In genomic region chr6:166786704-166787293, GRCh38 we compare ENCODE assay signal across 8 cellular contexts.
DNase-seq lines count a peak whose midpoint lies in the region; ATAC-seq and TF ChIP-seq lines count a peak whose summit lies in the region.

No MANE protein-coding gene starts in this region.

- H3K27ac Mint-ChIP-seq in nephron, result no peak overlapping the region

- intact Hi-C loops in esophagus muscularis mucosa (cut with DNase I), result loop anchor here (5.0 kb wide), 2 partner anchors 201 to 356 kb away; no protein-coding TSS in a partner anchor

- no peaks in the 10 kb centered on the region for H3K9me3 ChIP-seq in esophagus muscularis mucosa

- TF ChIP-seq CTCF in AG10803 (conservative IDR thresholded peaks at IDR 0.05; ENCODE audit: low read length) (peak; percentile 78), GM12873 (IDR thresholded peaks at IDR 0.05; ENCODE audit: insufficient read depth, low read depth, low read length, missing control alignments) (peak; percentile 55), NB4 (IDR thresholded peaks at IDR 0.05; ENCODE audit: low read depth, low read length) (peak; percentile 58), esophagus muscularis mucosa (IDR thresholded peaks at IDR 0.05) (peak; percentile 67 to 73 (median 68)), nephron (IDR thresholded peaks at IDR 0.05; ENCODE audit: unreplicated experiment in 3 of 3) (peak; percentile 69 to 77 (median 73))

- H3K4me1 Mint-ChIP-seq in nephron, result no peaks in the 10 kb centered on the region

- DNase-seq in AG10803 (ENCODE audit: low read depth) (peak; percentile 69), NB4 (ENCODE audit: low read depth) (peak; percentile 71), esophagus muscularis mucosa (ENCODE audit: extremely low spot score) (peak; percentile 50)

- H3K9me3 Mint-ChIP-seq in nephron, result peaks cover 5% of the 10 kb centered on the region

- H3K36me3 Mint-ChIP-seq in nephron (ENCODE audit: low read depth), result no peaks in the 10 kb centered on the region

- no peaks in the 10 kb centered on the region for H3K27me3 Mint-ChIP-seq in nephron (ENCODE audit: low read depth)

- TF ChIP-seq POLR2A in NB4 (IDR thresholded peaks at IDR 0.05; ENCODE audit: extremely low read depth, insufficient read length) (no peak), esophagus muscularis mucosa (IDR thresholded peaks at IDR 0.05; ENCODE audit: low read depth) (no peak)

- H3K4me3 ChIP-seq in AG10803 (ENCODE audit: low read length) (no peak overlapping the region), NB4 (ENCODE audit: low read depth, low read length) (no peak overlapping the region), esophagus muscularis mucosa (no peak overlapping the region)

- no peak for TF ChIP-seq EP300 in esophagus muscularis mucosa (IDR thresholded peaks at IDR 0.05)

- H3K36me3 ChIP-seq in esophagus muscularis mucosa, result no peaks in the 10 kb centered on the region

- no peak overlapping the region for H3K4me3 Mint-ChIP-seq in nephron

- 4% methylated on average over 3 of the region's 3 CpGs for WGBS in esophagus muscularis mucosa

- ATAC-seq in SK-N-SH treated with all-trans-retinoic acid at 6 μM for 48 hours (peak; percentile 86), GM21515 (IDR thresholded peaks at IDR 0.05; ENCODE audit: unreplicated experiment) (no peak), HG02885 (IDR thresholded peaks at IDR 0.05; ENCODE audit: poor library complexity, unreplicated experiment) (no peak)

- H3K4me1 ChIP-seq in esophagus muscularis mucosa, result no peaks in the 10 kb centered on the region

- no peaks in the 10 kb centered on the region for H3K27me3 ChIP-seq in esophagus muscularis mucosa

- H3K27ac ChIP-seq in esophagus muscularis mucosa (replicated peaks in 1 of 4), result no peak overlapping the region

TF ChIP-seq in SK-N-SH treated with all-trans-retinoic acid at 6 μM for 48 hours, 23 proteins besides CTCF, POLR2A, EP300 and RAD21:
- TF ChIP-seq PPARA (CRISPR knock-in tag; IDR thresholded peaks at IDR 0.05; ENCODE audit: borderline replicate concordance), result 0 out of 2 replicates have a peak, but pooled peaks have one; percentile 21
- TF ChIP-seq CSDC2 (CRISPR knock-in tag; IDR thresholded peaks at IDR 0.05), result no peak
